Comparison of ENCODE assay signal across 25 cellular contexts in genomic region chr4:77263247-77263646, GRCh38.
"Had no signal": no experiment of that assay in that cellular context is flagged by ENCODE, and none has a peak within 500 bp of the region (broad histone marks: within the 10 kb centered on the region; RNA-seq: fewer than 3 reads in every experiment).

No MANE protein-coding gene starts in this region.

- H3K27ac Mint-ChIP-seq: activated naive CD4-positive, alpha-beta T cell treated with anti-CD3 and anti-CD28 coated beads, Interleukin-2, amount 50 U/mL, for 24 hours; mesothelial cell of epicardium; natural killer cell treated with Interleukin-12 subunit alpha and Interleukin-12 subunit beta and Interleukin-15 and Interleukin-18, amount 100 ng/mL, for 72 hours; progenitor cell of endocrine pancreas; T-helper 1 cell treated with Interleukin-12 subunit alpha and Interleukin-12 subunit beta and Interleukin-4 antibody, amounts not matched to agents 30 μg/mL and 1 μg/mL, for 36 hours; WTC11 had no signal

- H3K4me1 Mint-ChIP-seq: activated naive CD4-positive, alpha-beta T cell treated with anti-CD3 and anti-CD28 coated beads, Interleukin-2, amount 50 U/mL, for 24 hours; mesothelial cell of epicardium; WTC11 had no signal

- H3K9me3 Mint-ChIP-seq: activated naive CD4-positive, alpha-beta T cell treated with anti-CD3 and anti-CD28 coated beads, Interleukin-2, amount 50 U/mL, for 24 hours had no signal

- H3K27me3 ChIP-seq: body of pancreas, cardiac muscle cell, sigmoid colon, spleen, thyroid gland, upper lobe of right lung had no signal

- H3K9me3 ChIP-seq: body of pancreas, thyroid gland, upper lobe of right lung had no signal

- DNase-seq: activated gamma-delta T cell treated with Interleukin-2 at 50 U/mL for 16 hours; activated T-cell treated with anti-CD3 and anti-CD28 coated beads, Interleukin-2, amount 50 U/mL, for 1 hour; anterior cingulate cortex; body of pancreas; effector memory CD4-positive, alpha-beta T cell; kidney glomerular epithelial cell; left ventricle myocardium superior; mammary epithelial cell; retina; sigmoid colon; spleen; stimulated activated CD4-positive, alpha-beta T cell treated with anti-CD3 and anti-CD28 coated beads, Interleukin-4, amount 100 ng/mL, for 24 hours; stimulated activated naive CD8-positive, alpha-beta T cell treated with anti-CD3 and anti-CD28 coated beads, Interleukin-15, Interleukin-2, amounts not matched to agents 100 U/mL and 50 U/mL, for 24 hours; substantia nigra; T1000; upper lobe of right lung had no signal

- H3K4me3 Mint-ChIP-seq: activated naive CD4-positive, alpha-beta T cell treated with anti-CD3 and anti-CD28 coated beads, Interleukin-2, amount 50 U/mL, for 24 hours; mesothelial cell of epicardium; natural killer cell treated with Interleukin-12 subunit alpha and Interleukin-12 subunit beta and Interleukin-15 and Interleukin-18, amount 100 ng/mL, for 72 hours; T-helper 1 cell treated with Interleukin-12 subunit alpha and Interleukin-12 subunit beta and Interleukin-4 antibody, amounts not matched to agents 30 μg/mL and 1 μg/mL, for 36 hours; WTC11 had no signal

- ATAC-seq: body of pancreas; esophagus mucosa; left ventricle myocardium superior; natural killer cell treated with Interleukin-12 subunit alpha and Interleukin-12 subunit beta and Interleukin-15 and Interleukin-18, amount 100 ng/mL, for 72 hours; upper lobe of right lung; WTC11 had no signal

- H3K4me1 ChIP-seq: body of pancreas, sigmoid colon, spleen, upper lobe of right lung had no signal

- H3K27ac ChIP-seq: body of pancreas, cardiac muscle cell, sigmoid colon, spleen, thyroid gland, upper lobe of right lung had no signal

- H3K36me3 ChIP-seq: cardiac muscle cell, sigmoid colon, spleen, thyroid gland, upper lobe of right lung had no signal

- H3K4me3 ChIP-seq: body of pancreas, cardiac muscle cell, sigmoid colon, spleen, thyroid gland, upper lobe of right lung had no signal

- H3K27me3 Mint-ChIP-seq: activated naive CD4-positive, alpha-beta T cell treated with anti-CD3 and anti-CD28 coated beads, Interleukin-2, amount 50 U/mL, for 24 hours had no signal

- H3K36me3 Mint-ChIP-seq: activated naive CD4-positive, alpha-beta T cell treated with anti-CD3 and anti-CD28 coated beads, Interleukin-2, amount 50 U/mL, for 24 hours; mesothelial cell of epicardium; natural killer cell treated with Interleukin-12 subunit alpha and Interleukin-12 subunit beta and Interleukin-15 and Interleukin-18, amount 100 ng/mL, for 72 hours; WTC11 had no signal
